In the genomic region with DNA sequence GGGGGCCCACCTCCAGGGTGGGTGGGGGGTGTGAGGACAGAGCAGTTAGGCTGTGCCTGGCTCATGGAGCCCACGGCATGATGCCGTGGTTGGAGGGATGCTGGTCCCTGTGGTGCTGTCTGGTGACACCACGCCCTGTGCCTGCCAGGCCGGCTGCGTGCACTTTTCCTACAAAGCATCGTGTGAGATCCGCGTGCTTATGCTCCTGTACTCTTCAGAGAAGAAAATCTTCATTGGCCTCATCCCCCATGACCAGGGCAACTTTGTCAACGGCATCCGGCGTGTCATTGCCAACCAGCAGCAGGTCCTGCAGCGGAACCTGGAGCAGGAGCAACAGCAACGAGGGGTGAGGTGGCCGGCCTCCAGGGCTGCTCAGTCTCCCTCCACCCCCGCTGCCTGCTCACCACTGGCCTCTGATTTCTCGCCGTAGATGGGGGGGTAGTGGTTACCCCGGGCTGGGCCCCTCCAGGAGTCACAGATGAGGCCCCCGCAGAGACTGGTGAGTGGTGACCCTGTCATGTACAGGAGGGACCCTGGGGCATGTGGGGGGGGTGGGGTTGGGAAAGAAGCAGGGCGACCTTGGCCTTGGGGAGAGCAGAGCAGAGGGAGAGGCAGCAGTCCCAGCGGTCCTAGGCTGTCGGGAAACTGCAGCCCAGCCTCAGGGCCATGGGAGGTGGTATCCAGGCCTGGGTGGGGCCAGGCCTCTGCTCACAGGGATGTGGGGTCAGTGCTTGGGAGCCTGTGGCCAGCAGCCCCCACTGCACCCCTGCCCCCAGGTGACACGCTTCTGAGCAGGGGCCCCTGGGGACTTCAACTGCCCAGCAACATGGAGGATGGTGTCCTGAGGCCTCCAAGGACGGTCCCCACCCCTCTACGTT, we compare ENCODE assay signal across 1 cellular context.
TF ChIP-seq lines count a peak whose summit lies in the region.

No MANE protein-coding gene starts in this region.

TF ChIP-seq in K562, 482 proteins besides CTCF, POLR2A, EP300 and RAD21 (continued from another document):
- TF ChIP-seq FIP1L1 (IDR thresholded peaks at IDR 0.05; ENCODE audit: low read depth, low read length, poor library complexity, severe bottlenecking) (peak; percentile 15), CBX5 (IDR thresholded peaks at IDR 0.05; ENCODE audit: borderline replicate concordance, low read depth) (no peak), ZNF324 (CRISPR knock-in tag; IDR thresholded peaks at IDR 0.05) (no peak), MLLT1 (IDR thresholded peaks at IDR 0.05) (no peak), ZNF75A (CRISPR knock-in tag; IDR thresholded peaks at IDR 0.05) (no peak), E2F6 (IDR thresholded peaks at IDR 0.05; ENCODE audit: borderline replicate concordance in 1 of 2, extremely low read depth in 1 of 2, insufficient read depth in 1 of 2, insufficient read length in 1 of 2, low read depth in 1 of 2, low read length in 1 of 2, poor library complexity in 1 of 2, severe bottlenecking in 1 of 2) (no peak), ZNF592 (IDR thresholded peaks at IDR 0.05) (no peak), ZMIZ1 (IDR thresholded peaks at IDR 0.05; ENCODE audit: low read depth in 2 of 2, low read length in 2 of 2) (no peak), CAMTA2 (CRISPR knock-in tag; conservative IDR thresholded peaks at IDR 0.05) (no peak)
- TF ChIP-seq, protein P1, sequence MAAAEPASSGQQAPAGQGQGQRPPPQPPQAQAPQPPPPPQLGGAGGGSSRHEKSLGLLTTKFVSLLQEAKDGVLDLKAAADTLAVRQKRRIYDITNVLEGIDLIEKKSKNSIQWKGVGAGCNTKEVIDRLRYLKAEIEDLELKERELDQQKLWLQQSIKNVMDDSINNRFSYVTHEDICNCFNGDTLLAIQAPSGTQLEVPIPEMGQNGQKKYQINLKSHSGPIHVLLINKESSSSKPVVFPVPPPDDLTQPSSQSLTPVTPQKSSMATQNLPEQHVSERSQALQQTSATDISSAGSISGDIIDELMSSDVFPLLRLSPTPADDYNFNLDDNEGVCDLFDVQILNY (CRISPR knock-in tag; IDR thresholded peaks at IDR 0.05) = no peak
TF ChIP-seq in K562: peak in this region for 11.
